20 cellular contexts compared by ENCODE assay signal in genomic region chr4:7326306-7326692, GRCh38.
DNase-seq lines count a peak whose midpoint lies in the region; ATAC-seq and TF ChIP-seq lines count a peak whose summit lies in the region.
"Had no signal": no experiment of that assay in that cellular context is flagged by ENCODE, and none has a peak within 500 bp of the region (broad histone marks: within the 10 kb centered on the region; RNA-seq: fewer than 3 reads in every experiment).

No MANE protein-coding gene starts in this region.

- H3K27me3 ChIP-seq in left ventricle myocardium inferior (ENCODE audit: low read depth) (peaks cover 16% of the 10 kb centered on the region), layer of hippocampus (ENCODE audit: control insufficient read depth, insufficient read depth, low read length) (no peaks in the 10 kb centered on the region)
- H3K27me3 ChIP-seq: Peyer's patch had no signal

- H3K4me3 ChIP-seq in left ventricle myocardium inferior, result no peak overlapping the region
- H3K4me3 ChIP-seq: Peyer's patch had no signal

- H3K4me3 Mint-ChIP-seq in stimulated activated effector memory CD8-positive, alpha-beta T cell treated with anti-CD3 and anti-CD28 coated beads, Interleukin-12 subunit alpha, Interleukin-12 subunit beta, amount 100 ng/mL, for 72 hours, result no peak overlapping the region
- H3K4me3 Mint-ChIP-seq in activated T-helper 1 cell treated with anti-CD3 and anti-CD28 coated beads, Interleukin-12 subunit alpha, Interleukin-12 subunit beta, Interleukin-2, Interleukin-4 antibody, amounts not matched to agents 30 ng/mL and 10 ng/mL and 1 ng/mL, durations not matched to agents 14 hours and 24 hours and 36 hours, result no peak overlapping the region

- no peaks in the 10 kb centered on the region for H3K9me3 Mint-ChIP-seq in stimulated activated effector memory CD8-positive, alpha-beta T cell treated with anti-CD3 and anti-CD28 coated beads, Interleukin-12 subunit alpha, Interleukin-12 subunit beta, amount 100 ng/mL, for 72 hours
- H3K9me3 Mint-ChIP-seq in activated T-helper 1 cell treated with anti-CD3 and anti-CD28 coated beads, Interleukin-12 subunit alpha, Interleukin-12 subunit beta, Interleukin-2, Interleukin-4 antibody, amounts not matched to agents 30 ng/mL and 10 ng/mL and 1 ng/mL, durations not matched to agents 14 hours and 24 hours and 36 hours, result no peaks in the 10 kb centered on the region

- H3K4me1 Mint-ChIP-seq in stimulated activated effector memory CD8-positive, alpha-beta T cell treated with anti-CD3 and anti-CD28 coated beads, Interleukin-12 subunit alpha, Interleukin-12 subunit beta, amount 100 ng/mL, for 72 hours, result peaks cover 23% of the 10 kb centered on the region
- H3K4me1 Mint-ChIP-seq in activated T-helper 1 cell treated with anti-CD3 and anti-CD28 coated beads, Interleukin-12 subunit alpha, Interleukin-12 subunit beta, Interleukin-2, Interleukin-4 antibody, amounts not matched to agents 30 ng/mL and 10 ng/mL and 1 ng/mL, durations not matched to agents 14 hours and 24 hours and 36 hours (ENCODE audit: low read depth), result no peaks in the 10 kb centered on the region

- no peaks in the 10 kb centered on the region for H3K27me3 Mint-ChIP-seq in activated T-helper 1 cell treated with anti-CD3 and anti-CD28 coated beads, Interleukin-12 subunit alpha, Interleukin-12 subunit beta, Interleukin-2, Interleukin-4 antibody, amounts not matched to agents 30 ng/mL and 10 ng/mL and 1 ng/mL, durations not matched to agents 14 hours and 24 hours and 36 hours (ENCODE audit: insufficient read depth)

- no peak for TF ChIP-seq CTCF in left ventricle myocardium inferior (IDR thresholded peaks at IDR 0.05; ENCODE audit: borderline replicate concordance)

- no peak overlapping the region for H3K27ac ChIP-seq in left ventricle myocardium inferior (replicated peaks)
- peak overlapping the region; percentile 71 for H3K27ac ChIP-seq in angular gyrus (ENCODE audit: low read depth, low read length)
- peak overlapping the region; percentile 87 for H3K27ac ChIP-seq in layer of hippocampus (ENCODE audit: low read depth, low read length)
- H3K27ac ChIP-seq: 22Rv1, C4-2B, Peyer's patch had no signal

- peak; percentile 26 for DNase-seq in Right ventricle myocardium inferior (ENCODE audit: missing footprints)
- DNase-seq in left ventricle myocardium inferior, result no peak
- DNase-seq in stimulated activated effector memory CD8-positive, alpha-beta T cell treated with anti-CD3 and anti-CD28 coated beads, Interleukin-12 subunit alpha, Interleukin-12 subunit beta, amount 100 ng/mL, for 72 hours (ENCODE audit: low spot score in 2 of 2), result no peak
- DNase-seq in activated T-helper 1 cell treated with anti-CD3 and anti-CD28 coated beads, Interleukin-12 subunit alpha, Interleukin-12 subunit beta, Interleukin-2, Interleukin-4 antibody, amounts not matched to agents 30 ng/mL and 10 ng/mL and 1 ng/mL, durations not matched to agents 14 hours and 24 hours and 36 hours (ENCODE audit: low spot score), result no peak
- DNase-seq: Calu3, DMS153, Kasumi-1, NCI-H1694, NCI-H2081, NCI-H2171 treated with DMSO at 0.1 percent for 48 hours, NCI-H524 treated with DMSO at 0.1 percent for 48 hours, NCI-H82 had no signal

- H3K36me3 Mint-ChIP-seq in stimulated activated effector memory CD8-positive, alpha-beta T cell treated with anti-CD3 and anti-CD28 coated beads, Interleukin-12 subunit alpha, Interleukin-12 subunit beta, amount 100 ng/mL, for 72 hours, result no peaks in the 10 kb centered on the region
- no peaks in the 10 kb centered on the region for H3K36me3 Mint-ChIP-seq in activated T-helper 1 cell treated with anti-CD3 and anti-CD28 coated beads, Interleukin-12 subunit alpha, Interleukin-12 subunit beta, Interleukin-2, Interleukin-4 antibody, amounts not matched to agents 30 ng/mL and 10 ng/mL and 1 ng/mL, durations not matched to agents 14 hours and 24 hours and 36 hours (ENCODE audit: low read depth)
- H3K36me3 Mint-ChIP-seq: CD8-positive, alpha-beta memory T cell had no signal

- no peaks in the 10 kb centered on the region for H3K36me3 ChIP-seq in left ventricle myocardium inferior
- H3K36me3 ChIP-seq: Peyer's patch had no signal

- intact Hi-C loops in Right ventricle myocardium inferior (cut with DNase I) (no loop called here), left ventricle myocardium inferior (cut with micrococcal nuclease) (no loop called here)
- intact Hi-C loops in activated T-helper 1 cell treated with anti-CD3 and anti-CD28 coated beads, Interleukin-12 subunit alpha, Interleukin-12 subunit beta, Interleukin-2, Interleukin-4 antibody, amounts not matched to agents 30 ng/mL and 10 ng/mL and 1 ng/mL, durations not matched to agents 14 hours and 24 hours and 36 hours (cut with micrococcal nuclease), result no loop called here

- no peaks in the 10 kb centered on the region for H3K9me3 ChIP-seq in left ventricle myocardium inferior (replicated peaks)
- H3K9me3 ChIP-seq: Peyer's patch had no signal

- H3K4me1 ChIP-seq in left ventricle myocardium inferior, result peaks cover 11% of the 10 kb centered on the region
- H3K4me1 ChIP-seq: Peyer's patch had no signal

- peak overlapping the region; percentile 18 for H3K27ac Mint-ChIP-seq in stimulated activated effector memory CD8-positive, alpha-beta T cell treated with anti-CD3 and anti-CD28 coated beads, Interleukin-12 subunit alpha, Interleukin-12 subunit beta, amount 100 ng/mL, for 72 hours
- no peak overlapping the region for H3K27ac Mint-ChIP-seq in activated T-helper 1 cell treated with anti-CD3 and anti-CD28 coated beads, Interleukin-12 subunit alpha, Interleukin-12 subunit beta, Interleukin-2, Interleukin-4 antibody, amounts not matched to agents 30 ng/mL and 10 ng/mL and 1 ng/mL, durations not matched to agents 14 hours and 24 hours and 36 hours

- ATAC-seq in Right ventricle myocardium inferior (no peak), HG03378 (IDR thresholded peaks at IDR 0.05; ENCODE audit: unreplicated experiment) (no peak), GM21367 (IDR thresholded peaks at IDR 0.05; ENCODE audit: unreplicated experiment) (no peak)
- ATAC-seq in stimulated activated effector memory CD8-positive, alpha-beta T cell treated with anti-CD3 and anti-CD28 coated beads, Interleukin-12 subunit alpha, Interleukin-12 subunit beta, amount 100 ng/mL, for 72 hours, result no peak
